In genomic region chr4:10002278-10002677, GRCh38 we compare ENCODE assay signal across 16 cellular contexts. TPM values are rescaled to one million over a fixed set of nuclear protein-coding genes. Genes with fewer than 3 reads are reported as not detected.
A peak's percentile ranks its signal among the peaks of the same experiment; 100 is the strongest.
DNase-seq lines count a peak whose midpoint lies in the region; ATAC-seq and TF ChIP-seq lines count a peak whose summit lies in the region.
"Had no signal": no experiment of that assay in that cellular context is flagged by ENCODE, and none has a peak within 500 bp of the region (broad histone marks: within the 10 kb centered on the region; RNA-seq: fewer than 3 reads in every experiment).

No MANE protein-coding gene starts in this region.

- H3K27me3 ChIP-seq in right lobe of liver (no peaks in the 10 kb centered on the region), trophoblast cell (ENCODE audit: insufficient read depth, low read length) (no peaks in the 10 kb centered on the region)

- no peaks in the 10 kb centered on the region for H3K79me2 ChIP-seq in trophoblast cell (ENCODE audit: control insufficient read depth, insufficient read depth, low read length, poor library complexity)

- H3K79me1 ChIP-seq in trophoblast cell (ENCODE audit: low read length), result peaks cover 5% of the 10 kb centered on the region

- no peak overlapping the region for H3K23ac ChIP-seq in trophoblast cell (ENCODE audit: low read length)

- H4K91ac ChIP-seq in trophoblast cell (ENCODE audit: low read depth, low read length), result no peak overlapping the region

- H4K8ac ChIP-seq in trophoblast cell (ENCODE audit: low read depth, low read length), result no peak overlapping the region

- H3K14ac ChIP-seq in trophoblast cell (ENCODE audit: low read length), result no peak overlapping the region

- no peak overlapping the region for H2AK5ac ChIP-seq in trophoblast cell (ENCODE audit: low read length)

- H3K4me2 ChIP-seq in trophoblast cell (ENCODE audit: low read length), result no peak overlapping the region

- H3K4me1 ChIP-seq in right lobe of liver (peaks cover 0 to 43% (median 22%) of the 10 kb centered on the region in 4 donors), trophoblast cell (ENCODE audit: control insufficient read depth in 1 of 2, insufficient read depth in 2 of 2, low read length in 2 of 2) (peaks cover 8 to 9% of the 10 kb centered on the region in 2 experiments)

- H3K9ac ChIP-seq in trophoblast cell (ENCODE audit: low read length), result no peak overlapping the region

- H3K27ac ChIP-seq in right lobe of liver (peak overlapping the region in 1 of 3 donors; percentile 53), trophoblast cell (ENCODE audit: low read depth, low read length) (no peak overlapping the region)

- H3K9me3 ChIP-seq in right lobe of liver (no peaks in the 10 kb centered on the region), trophoblast cell (ENCODE audit: insufficient read depth, low read depth, low read length) (peaks cover 1% of the 10 kb centered on the region)

- H2BK12ac ChIP-seq in trophoblast cell (ENCODE audit: low read length), result no peak overlapping the region

- no peak for TF ChIP-seq POLR2A in right lobe of liver (IDR thresholded peaks at IDR 0.05)

- TF ChIP-seq CTCF in GM12865 (IDR thresholded peaks at IDR 0.05; ENCODE audit: insufficient read depth, low read depth, low read length, missing control alignments) (no peak), right lobe of liver (IDR thresholded peaks at IDR 0.05) (peak in 1 of 4 donors; percentile 11)

- H3K4me3 ChIP-seq in GM12865 (ENCODE audit: low read depth, low read length), result no peak overlapping the region
- H3K4me3 ChIP-seq in right lobe of liver, result no peak overlapping the region
- no peak overlapping the region for H3K4me3 ChIP-seq in trophoblast cell (ENCODE audit: low read depth, low read length)

- H2BK5ac ChIP-seq in trophoblast cell (ENCODE audit: low read depth, low read length, poor library complexity), result no peak overlapping the region

- no peak overlapping the region for H3K4ac ChIP-seq in trophoblast cell (ENCODE audit: low read depth, low read length)

- DNase-seq in GM12865 (ENCODE audit: low read depth) (peak; percentile 69), right lobe of liver (peak in 2 of 3 donors; percentile 22 to 72), trophoblast cell (no peak), NCI-H2081 treated with DMSO at 0.1 percent for 48 hours (lab: John Stamatoyannopoulos, UW) (no peak), NCI-H2107 (lab: John Stamatoyannopoulos, UW) (no peak)
- DNase-seq: ACHN, AML-193, COR-L47, DMS153, NCI-H1105, NCI-H187 treated with DMSO at 0.1 percent for 48 hours, NCI-H82 had no signal

- H3K18ac ChIP-seq in trophoblast cell (ENCODE audit: low read length), result no peak overlapping the region

- ATAC-seq in GM18498 (IDR thresholded peaks at IDR 0.05; ENCODE audit: unreplicated experiment) (peak; percentile 38), HG03432 (IDR thresholded peaks at IDR 0.05; ENCODE audit: unreplicated experiment) (peak; percentile 18), right lobe of liver (peak; percentile 57 to 80 (median 65))
- ATAC-seq: Panc1 had no signal

- intact Hi-C loops in right lobe of liver (cut with DNase I), result no loop called here

- H2BK120ac ChIP-seq in trophoblast cell (ENCODE audit: insufficient read depth, low read length, poor library complexity), result no peak overlapping the region

- H3K36me3 ChIP-seq in right lobe of liver (no peaks in the 10 kb centered on the region), trophoblast cell (ENCODE audit: control insufficient read depth in 1 of 2, insufficient read depth in 2 of 2, low read length in 2 of 2) (no peaks in the 10 kb centered on the region)

- 6% methylated on average over 2 of the region's 2 CpGs for WGBS in right lobe of liver (ENCODE audit: insufficient coverage, low coverage, low lambda C conversion rate, missing lambda C conversion rate)
- WGBS in trophoblast cell (ENCODE audit: extremely low coverage, insufficient coverage, insufficient read length), result no CpG with 5 or more reads among the region's 2 CpGs

- H4K12ac ChIP-seq in trophoblast cell (ENCODE audit: low read depth, low read length), result no peak overlapping the region

- H2AFZ ChIP-seq in trophoblast cell (ENCODE audit: insufficient read depth, low read length, poor library complexity), result no peak overlapping the region

RNA-seq across cellular contexts. Expression of gene SLC2A9, which starts 19.0 kb away (rescaled TPM):
- 10 to 100 TPM; 16.1 to 25.0 (median 19.8) TPM for total RNA-seq in right lobe of liver
- 0.82 and 1.1 TPM in 2 replicates for polyA plus RNA-seq in trophoblast cell (2013)
- total RNA-seq: NCI-H460 had no signal

Comparison
In these comparisons a context has a peak if more than half of its experiments do, and no peak if none do; other contexts are left out.
1. DNase-seq: peak in GM12865 (single experiment) and right lobe of liver (2 of 3); none in trophoblast cell (0 of 2), NCI-H2081 treated with DMSO at 0.1 percent for 48 hours (single experiment) and NCI-H2107 (single experiment).
2. Peak in every context shown above with its lines, with median percentiles within 50 percentile points of each other: ATAC-seq.